In genomic region chr3:189355481-189356201, GRCh38 we compare ENCODE assay signal across 8 cellular contexts.
DNase-seq lines count a peak whose midpoint lies in the region; FAIRE-seq and TF ChIP-seq lines count a peak whose summit lies in the region.

No MANE protein-coding gene starts in this region.

- intact Hi-C loops in ovary (cut with DNase I), result no loop called here

- H3K9ac ChIP-seq in MM.1S (ENCODE audit: low read length), result no peak overlapping the region

- no peaks in the 10 kb centered on the region for H4K20me1 ChIP-seq in MM.1S (ENCODE audit: insufficient read depth, low read length)

- H3K27ac Mint-ChIP-seq in neural crest cell (ENCODE audit: unreplicated experiment), result peak overlapping the region; percentile 89

- FAIRE-seq in bronchial epithelial cell (lab: Jason Lieb, UNC) (peak; percentile 92), GM19239 (lab: Jason Lieb, UNC) (no peak)

- H3K9me3 ChIP-seq in ovary, result no peaks in the 10 kb centered on the region
- no peaks in the 10 kb centered on the region for H3K9me3 ChIP-seq in MM.1S (replicated peaks; ENCODE audit: insufficient read depth, low read length)

- no peak overlapping the region for H3K4me3 ChIP-seq in bronchial epithelial cell (ENCODE audit: low read depth, low read length)
- H3K4me3 ChIP-seq in coronary artery, result no peak overlapping the region
- no peak overlapping the region for H3K4me3 ChIP-seq in ovary
- H3K4me3 ChIP-seq in MM.1S (ENCODE audit: low read length), result no peak overlapping the region

- no peaks in the 10 kb centered on the region for H3K27me3 Mint-ChIP-seq in neural crest cell (ENCODE audit: low read depth)

- no peak for TF ChIP-seq CTCF in bronchial epithelial cell (IDR thresholded peaks at IDR 0.05; ENCODE audit: insufficient read depth, low read length, severe bottlenecking)
- no peak for TF ChIP-seq CTCF in neural crest cell (conservative IDR thresholded peaks at IDR 0.05)
- TF ChIP-seq CTCF in coronary artery (IDR thresholded peaks at IDR 0.05), result no peak
- TF ChIP-seq CTCF in ovary (IDR thresholded peaks at IDR 0.05), result no peak
- TF ChIP-seq CTCF in MM.1S (IDR thresholded peaks at IDR 0.05; ENCODE audit: low read length), result no peak

- no peaks in the 10 kb centered on the region for H3K36me3 Mint-ChIP-seq in neural crest cell (ENCODE audit: low read depth)

- DNase-seq in EL (peak; percentile 81), RPMI7951 (ENCODE audit: low read depth) (peak; percentile 90), bronchial epithelial cell (ENCODE audit: low read depth) (peak; percentile 95), neural crest cell (ENCODE audit: low read depth, low spot score) (no peak), coronary artery (ENCODE audit: low spot score) (no peak), ovary (no peak), GM19239 (ENCODE audit: insufficient read length, low spot score) (no peak), MM.1S (no peak)

- no peak overlapping the region for H3K4me3 Mint-ChIP-seq in neural crest cell

- TF ChIP-seq EP300 in ovary (IDR thresholded peaks at IDR 0.05), result no peak

- no peak overlapping the region for H2AFZ ChIP-seq in MM.1S (ENCODE audit: low read length)

- H3K9me2 ChIP-seq in MM.1S (replicated peaks; ENCODE audit: insufficient read depth, low read length), result no peaks in the 10 kb centered on the region

- H3K79me2 ChIP-seq in MM.1S (ENCODE audit: low read length), result no peaks in the 10 kb centered on the region

- H3K27ac ChIP-seq in coronary artery (peak overlapping the region in 1 of 2 donors; percentile 50), ovary (no peak overlapping the region), MM.1S (ENCODE audit: low read length) (no peak overlapping the region)

- no peaks in the 10 kb centered on the region for H3F3A ChIP-seq in MM.1S (ENCODE audit: insufficient read depth, low read length)

- H3K4me1 ChIP-seq in ovary (ENCODE audit: insufficient read depth) (no peaks in the 10 kb centered on the region), MM.1S (ENCODE audit: low read length) (no peaks in the 10 kb centered on the region)

- H3K4me1 Mint-ChIP-seq in neural crest cell, result peaks cover 5% of the 10 kb centered on the region

- no peaks in the 10 kb centered on the region for H3K27me3 ChIP-seq in bronchial epithelial cell (ENCODE audit: control insufficient read depth, insufficient read depth, low read length)
- H3K27me3 ChIP-seq in ovary, result no peaks in the 10 kb centered on the region
- H3K27me3 ChIP-seq in MM.1S (replicated peaks; ENCODE audit: insufficient read depth, low read length), result no peaks in the 10 kb centered on the region

- TF ChIP-seq POLR2A in ovary (IDR thresholded peaks at IDR 0.05), result no peak

- H3K4me2 ChIP-seq in MM.1S (ENCODE audit: low read depth, low read length), result no peak overlapping the region

- H3K9me3 Mint-ChIP-seq in neural crest cell, result peaks cover 3% of the 10 kb centered on the region

- WGBS in ovary, 3 donors, result 58 to 61% (median 59%) methylated on average over 6 of the region's 6 CpGs

- H3K36me3 ChIP-seq in bronchial epithelial cell (ENCODE audit: control insufficient read depth, insufficient read depth, low read length) (no peaks in the 10 kb centered on the region), ovary (no peaks in the 10 kb centered on the region), MM.1S (replicated peaks; ENCODE audit: insufficient read depth, low read length) (no peaks in the 10 kb centered on the region)

Comparison
In these comparisons a context has a peak if more than half of its experiments do, and no peak if none do; other contexts are left out.
1. DNase-seq: peak in EL (single experiment), RPMI7951 (single experiment) and bronchial epithelial cell (single experiment); none in neural crest cell (single experiment), coronary artery (single experiment), ovary (0 of 5), GM19239 (single experiment) and MM.1S (single experiment).